ENCODE assay signal across 9 cellular contexts in genomic region chr12:54356951-54357356, GRCh38. TPM values are rescaled to one million over a fixed set of nuclear protein-coding genes. Genes with fewer than 3 reads are reported as not detected.
DNase-seq lines count a peak whose midpoint lies in the region; ATAC-seq and TF ChIP-seq lines count a peak whose summit lies in the region.
"Had no signal": no experiment of that assay in that cellular context is flagged by ENCODE, and none has a peak within 500 bp of the region (broad histone marks: within the 10 kb centered on the region; RNA-seq: fewer than 3 reads in every experiment).

No MANE protein-coding gene starts in this region.

- H3K4me1 Mint-ChIP-seq in activated B cell treated with CpG ODN at 0.5 μM for 24 hours = peaks cover 12% of the 10 kb centered on the region

- H3K9me3 ChIP-seq in A673 (ENCODE audit: low read depth, low read length, poor library complexity, severe bottlenecking) (no peaks in the 10 kb centered on the region), muscle layer of colon (ENCODE audit: low read length) (no peaks in the 10 kb centered on the region)

- no peak for DNase-seq in A673 (ENCODE audit: low spot score)
- DNase-seq in HEK293T (ENCODE audit: extremely low spot score) = no peak
- DNase-seq in activated B cell treated with CpG ODN at 0.5 μM for 24 hours = no peak
- DNase-seq in HK-2 (ENCODE audit: unreplicated experiment) = no peak
- DNase-seq in NOMO-1 treated with DMSO at 0.1 percent for 48 hours (lab: John Stamatoyannopoulos, UW; ENCODE audit: unreplicated experiment) = no peak
- no peak for DNase-seq in KG1 (lab: John Stamatoyannopoulos, UW)

- no peaks in the 10 kb centered on the region for H3K27me3 Mint-ChIP-seq in activated B cell treated with CpG ODN at 0.5 μM for 24 hours

- ATAC-seq in activated B cell treated with CpG ODN at 0.5 μM for 24 hours (ENCODE audit: low read depth) = no peak
- ATAC-seq in HG02885 (IDR thresholded peaks at IDR 0.05; ENCODE audit: poor library complexity, unreplicated experiment) = no peak

- POLR2A ChIA-PET in A673 (lab: Charles Lee; ENCODE audit: low non-redundant PET) (no interaction called here), HEK293T (lab: Yijun Ruan, JAX) (interaction anchor here (0.7 to 5.6 kb wide), 6 partner anchors 19 to 856 kb away, joined by 3 to 53 read pairs (median 5); partner anchors contain the start of genes CBX5, COPZ1, HNRNPA1 and TARBP2), activated B cell treated with CpG ODN at 0.5 μM for 24 hours (lab: Charles Lee) (interaction anchor here (1.1 to 1.5 kb wide), 2 partner anchors 22 to 32 kb away, joined by 3 to 4 read pairs; partner anchors contain the start of gene COPZ1)

- no peaks in the 10 kb centered on the region for H3K9me3 Mint-ChIP-seq in activated B cell treated with CpG ODN at 0.5 μM for 24 hours

- H3K27me3 ChIP-seq in A673 (replicated peaks; ENCODE audit: insufficient read depth, low read depth, low read length, poor library complexity) (no peaks in the 10 kb centered on the region), muscle layer of colon (ENCODE audit: control insufficient read depth in 1 of 2, insufficient read depth in 2 of 2, low read length in 2 of 2) (no peaks in the 10 kb centered on the region)

- H3K27ac ChIP-seq in A673 (ENCODE audit: low read depth, low read length, poor library complexity, severe bottlenecking) (peak overlapping the region; percentile 66), muscle layer of colon (ENCODE audit: low read depth, low read length) (peak overlapping the region; percentile 41)

- H3K4me3 Mint-ChIP-seq in activated B cell treated with CpG ODN at 0.5 μM for 24 hours = no peak overlapping the region

- peaks cover 2% of the 10 kb centered on the region for H3K36me3 Mint-ChIP-seq in activated B cell treated with CpG ODN at 0.5 μM for 24 hours (ENCODE audit: low read depth)

- H3K36me3 ChIP-seq in A673 (ENCODE audit: insufficient read depth, low read length, poor library complexity, severe bottlenecking) (no peaks in the 10 kb centered on the region), muscle layer of colon (ENCODE audit: insufficient read depth, low read length) (no peaks in the 10 kb centered on the region)

- H3K4me1 ChIP-seq in A673 (ENCODE audit: insufficient read depth, low read length, poor library complexity, severe bottlenecking) (peaks cover 59% of the 10 kb centered on the region), muscle layer of colon (ENCODE audit: insufficient read depth, low read length) (peaks cover 69% of the 10 kb centered on the region)

- CTCF ChIA-PET in A673 (lab: Charles Lee) (no interaction called here), HEK293T (lab: Yijun Ruan, JAX) (interaction anchor here (0.6 to 2.6 kb wide), 5 partner anchors 13 to 369 kb away, joined by 3 to 17 read pairs (median 4); no protein-coding TSS in a partner anchor), activated B cell treated with CpG ODN at 0.5 μM for 24 hours (lab: Charles Lee) (interaction anchor here (4.0 kb wide), 1 partner anchor 11 kb away, joined by 19 read pairs; no protein-coding TSS in a partner anchor)

- no TSS peak for BruUV-seq in A673 (replicated peaks; lab: Mats Ljungman, UMichigan)

- H3K4me3 ChIP-seq in A673 (ENCODE audit: low read depth, low read length, poor library complexity, severe bottlenecking) (no peak overlapping the region), muscle layer of colon (ENCODE audit: low read depth in 1 of 2, low read length in 2 of 2) (no peak overlapping the region)

- H3K9ac ChIP-seq in muscle layer of colon (ENCODE audit: low read length) = no peak overlapping the region

- TF ChIP-seq CTCF in A673 (conservative IDR thresholded peaks at IDR 0.05; ENCODE audit: low read depth, low read length) (no peak), activated B cell treated with CpG ODN at 0.5 μM for 24 hours (IDR thresholded peaks at IDR 0.05) (no peak)

- intact Hi-C loops in A673 (cut with micrococcal nuclease; ENCODE audit: unreplicated experiment) = no loop called here
- intact Hi-C loops in activated B cell treated with CpG ODN at 0.5 μM for 24 hours (cut with micrococcal nuclease) = no loop called here

- H3K27ac Mint-ChIP-seq in activated B cell treated with CpG ODN at 0.5 μM for 24 hours = peak overlapping the region; percentile 54

TF ChIP-seq in HEK293T, 16 proteins besides CTCF, POLR2A, EP300 and RAD21:
- peak; percentile 31; the same call in 1 of the 2 replicates for TF ChIP-seq PKNOX1 (IDR thresholded peaks at IDR 0.05)
- TF ChIP-seq ELF4 (IDR thresholded peaks at IDR 0.05) = no peak

RNA-seq across cellular contexts. Expression of gene GPR84, which starts 7.3 kb away (rescaled TPM):
- total RNA-seq in A673 (2021) (not detected in 2 replicates), activated B cell treated with CpG ODN at 0.5 μM for 24 hours (not detected in 2 replicates)
- total RNA-seq: epithelial cell of proximal tubule had no signal

RNA-seq across cellular contexts. Expression of gene ZNF385A, which starts 27.6 kb away (rescaled TPM):
- total RNA-seq in A673 (2021) (17.5 and 26.8 TPM in 2 replicates), activated B cell treated with CpG ODN at 0.5 μM for 24 hours (4.6 and 5.0 TPM in 2 replicates)

RNA-seq across cellular contexts. Expression of gene COPZ1, which starts 32.0 kb away (rescaled TPM):
- total RNA-seq in A673 (2021) = 169 and 187 TPM in 2 replicates
- 120 and 124 TPM in 2 replicates for total RNA-seq in activated B cell treated with CpG ODN at 0.5 μM for 24 hours

RNA-seq across cellular contexts. Expression of gene NFE2, which starts 56.1 kb away (rescaled TPM):
- not detected in 2 replicates for total RNA-seq in A673 (2021)
- not detected in 2 replicates for total RNA-seq in activated B cell treated with CpG ODN at 0.5 μM for 24 hours
- total RNA-seq: epithelial cell of proximal tubule had no signal
